19 cellular contexts compared by ENCODE assay signal in genomic region chr1:182087304-182087703, GRCh38. TPM values are rescaled to one million over a fixed set of nuclear protein-coding genes. Genes with fewer than 3 reads are reported as not detected.
DNase-seq lines count a peak whose midpoint lies in the region; FAIRE-seq and TF ChIP-seq lines count a peak whose summit lies in the region.
"Had no signal": no experiment of that assay in that cellular context is flagged by ENCODE, and none has a peak within 500 bp of the region (broad histone marks: within the 10 kb centered on the region; RNA-seq: fewer than 3 reads in every experiment).

No MANE protein-coding gene starts in this region.

- H4K20me1 ChIP-seq in mammary epithelial cell (ENCODE audit: insufficient read depth, low read length) = no peaks in the 10 kb centered on the region

- H3K4me1 ChIP-seq in mammary epithelial cell (ENCODE audit: insufficient read depth, low read length) (peaks cover 22% of the 10 kb centered on the region), endodermal cell (ENCODE audit: control insufficient read depth, insufficient read depth, low read length) (no peaks in the 10 kb centered on the region)

- dilution Hi-C loops in mammary epithelial cell (cut with HindIII; ENCODE audit: low sequenced_read_pairs) = loop anchor here (5.0 to 25.0 kb wide), 5 partner anchors 55 to 697 kb away; partner anchors contain the start of genes NPL and RNASEL

- H3K27me3 Mint-ChIP-seq in MCF 10A (ENCODE audit: insufficient read depth, unreplicated experiment) (no peaks in the 10 kb centered on the region), endodermal cell (ENCODE audit: insufficient read depth) (no peaks in the 10 kb centered on the region)
- no peaks in the 10 kb centered on the region for H3K27me3 Mint-ChIP-seq in T-helper 1 cell treated with Interleukin-12 subunit alpha and Interleukin-12 subunit beta and Interleukin-4 antibody, amounts not matched to agents 30 μg/mL and 1 μg/mL, for 36 hours (ENCODE audit: low read depth)
- H3K27me3 Mint-ChIP-seq: activated naive CD8-positive, alpha-beta T cell treated with anti-CD3 and anti-CD28 coated beads, Interleukin-2, amount 50 U/mL, for 24 hours had no signal

- H3K4me3 ChIP-seq in mammary epithelial cell (replicated peaks in 1 of 3; ENCODE audit: insufficient read depth in 1 of 3, low read depth in 2 of 3, low read length in 3 of 3) = no peak overlapping the region
- no peak overlapping the region for H3K4me3 ChIP-seq in epithelial cell of esophagus (ENCODE audit: low read length)
- H3K4me3 ChIP-seq in endodermal cell (ENCODE audit: low read length) = no peak overlapping the region
- H3K4me3 ChIP-seq: lung, spleen had no signal

- TF ChIP-seq POLR2A in H54 (IDR thresholded peaks at IDR 0.05; ENCODE audit: low read depth, low read length) = no peak
- no peak for TF ChIP-seq POLR2A in GM12892 (IDR thresholded peaks at IDR 0.05; ENCODE audit: low read depth, low read length)

- H3K36me3 Mint-ChIP-seq in MCF 10A (ENCODE audit: insufficient read depth, unreplicated experiment) = no peaks in the 10 kb centered on the region
- no peaks in the 10 kb centered on the region for H3K36me3 Mint-ChIP-seq in T-helper 1 cell treated with Interleukin-12 subunit alpha and Interleukin-12 subunit beta and Interleukin-4 antibody, amounts not matched to agents 30 μg/mL and 1 μg/mL, for 36 hours (ENCODE audit: low read depth)
- H3K36me3 Mint-ChIP-seq in endodermal cell (ENCODE audit: low read depth) = no peaks in the 10 kb centered on the region
- H3K36me3 Mint-ChIP-seq: immature natural killer cell, natural killer cell had no signal

- no peak overlapping the region for H3K4me2 ChIP-seq in mammary epithelial cell (ENCODE audit: insufficient read depth, low read depth, low read length)

- H3K4me1 Mint-ChIP-seq in MCF 10A (ENCODE audit: insufficient read depth, unreplicated experiment) = peaks cover 27% of the 10 kb centered on the region
- peaks cover 48% of the 10 kb centered on the region for H3K4me1 Mint-ChIP-seq in T-helper 1 cell treated with Interleukin-12 subunit alpha and Interleukin-12 subunit beta and Interleukin-4 antibody, amounts not matched to agents 30 μg/mL and 1 μg/mL, for 36 hours (ENCODE audit: low read depth)
- H3K4me1 Mint-ChIP-seq in endodermal cell = peaks cover 15% of the 10 kb centered on the region
- H3K4me1 Mint-ChIP-seq: immature natural killer cell had no signal

- CTCF ChIA-PET in MCF 10A (lab: Yijun Ruan, JAX) (interaction anchor here (0.6 to 14.4 kb wide), 32 partner anchors 9 to 699 kb away, joined by 3 to 450 read pairs (median 4); partner anchors contain the start of genes GLUL, RNASEL and TEDDM1), mammary epithelial cell (lab: Charles Lee; ENCODE audit: low non-redundant PET) (interaction anchor here (0.7 kb wide), 1 partner anchor 56 kb away, joined by 10 read pairs; no protein-coding TSS in a partner anchor)

- no TSS peak for BruUV-seq in MCF 10A (replicated peaks; lab: Mats Ljungman, UMichigan)
- no TSS peak for BruUV-seq in mammary epithelial cell (replicated peaks; lab: Mats Ljungman, UMichigan)

- TF ChIP-seq CTCF in MCF 10A (IDR thresholded peaks at IDR 0.05; ENCODE audit: unreplicated experiment) (no peak), mammary epithelial cell (conservative IDR thresholded peaks at IDR 0.05 in 1 of 2, IDR thresholded peaks at IDR 0.05 in 1 of 2; ENCODE audit: extremely low read depth in 1 of 2, insufficient read depth in 1 of 2, low read depth in 1 of 2, low read length in 2 of 2) (no peak), epithelial cell of esophagus (IDR thresholded peaks at IDR 0.05; ENCODE audit: insufficient read depth, low read depth, low read length, missing control alignments) (no peak), endodermal cell (conservative IDR thresholded peaks at IDR 0.05) (no peak)

- in situ Hi-C loops in mammary epithelial cell (cut with MboI; ENCODE audit: low sequenced_read_pairs in 2 of 2) = loop anchor here (5.0 to 25.0 kb wide), 6 partner anchors 57 to 700 kb away; partner anchors contain the start of genes NPL (in 2 of the 2), RNASEL (in 2 of the 2) and GLUL (in 1 of the 2)

- H3K9me3 ChIP-seq in mammary epithelial cell (replicated peaks; ENCODE audit: insufficient read depth, low read length) (no peaks in the 10 kb centered on the region), endodermal cell (ENCODE audit: control insufficient read depth, low read length) (no peaks in the 10 kb centered on the region)
- H3K9me3 ChIP-seq: spleen had no signal

- no peak overlapping the region for H3K9ac ChIP-seq in mammary epithelial cell (ENCODE audit: insufficient read depth, low read length)
- no peak overlapping the region for H3K9ac ChIP-seq in endodermal cell (ENCODE audit: extremely low read depth, low read length, poor library complexity, severe bottlenecking)

- no peaks in the 10 kb centered on the region for H3K79me2 ChIP-seq in mammary epithelial cell (ENCODE audit: insufficient read depth, low read length)

- peak overlapping the region; percentile 75 for H3K27ac Mint-ChIP-seq in MCF 10A (ENCODE audit: low read depth, unreplicated experiment)
- peak overlapping the region; percentile 84 for H3K27ac Mint-ChIP-seq in T-helper 1 cell treated with Interleukin-12 subunit alpha and Interleukin-12 subunit beta and Interleukin-4 antibody, amounts not matched to agents 30 μg/mL and 1 μg/mL, for 36 hours
- no peak overlapping the region for H3K27ac Mint-ChIP-seq in endodermal cell
- H3K27ac Mint-ChIP-seq: activated naive CD8-positive, alpha-beta T cell treated with anti-CD3 and anti-CD28 coated beads, Interleukin-2, amount 50 U/mL, for 24 hours; immature natural killer cell; natural killer cell; progenitor cell of endocrine pancreas had no signal

- intact Hi-C loops in MCF 10A (cut with micrococcal nuclease) (no loop called here), mammary epithelial cell (cut with micrococcal nuclease) (loop anchor here (5.0 kb wide), 1 partner anchor 215 kb away; no protein-coding TSS in a partner anchor)

- no peaks in the 10 kb centered on the region for H3K27me3 ChIP-seq in mammary epithelial cell (ENCODE audit: insufficient read depth, low read length)
- H3K27me3 ChIP-seq in endodermal cell (ENCODE audit: control insufficient read depth, insufficient read depth, low read length, poor library complexity, severe bottlenecking) = no peaks in the 10 kb centered on the region
- H3K27me3 ChIP-seq: spleen had no signal

- H3K9me3 Mint-ChIP-seq in MCF 10A (ENCODE audit: unreplicated experiment) (no peaks in the 10 kb centered on the region), endodermal cell (no peaks in the 10 kb centered on the region)
- no peaks in the 10 kb centered on the region for H3K9me3 Mint-ChIP-seq in T-helper 1 cell treated with Interleukin-12 subunit alpha and Interleukin-12 subunit beta and Interleukin-4 antibody, amounts not matched to agents 30 μg/mL and 1 μg/mL, for 36 hours
- H3K9me3 Mint-ChIP-seq: activated naive CD8-positive, alpha-beta T cell treated with anti-CD3 and anti-CD28 coated beads, Interleukin-2, amount 50 U/mL, for 24 hours; immature natural killer cell; natural killer cell had no signal

- H2AFZ ChIP-seq in mammary epithelial cell (ENCODE audit: low read depth, low read length) = no peak overlapping the region

- 100% methylated on average over 1 of the region's 2 CpGs for WGBS in mammary epithelial cell (ENCODE audit: low coverage, missing lambda C conversion rate)
- WGBS in endodermal cell (ENCODE audit: insufficient coverage in 1 of 2, insufficient read length in 1 of 2), 2 experiments = 98% methylated on average over 2 of the region's 2 CpGs; no CpG with 5 or more reads in 1 of the 2 experiments

- DNase-seq in MCF 10A (ENCODE audit: unreplicated experiment) (no peak), mammary epithelial cell (no peak), epithelial cell of esophagus (ENCODE audit: low read depth) (peak; percentile 17), H54 (ENCODE audit: insufficient read length, low spot score) (no peak), GM12892 (ENCODE audit: insufficient read length) (no peak), SIG-M5 treated with dmso at 0.1 percent for 504 hours (lab: John Stamatoyannopoulos, UW; ENCODE audit: unreplicated experiment) (no peak), endodermal cell (no peak)
- DNase-seq: activated naive CD8-positive, alpha-beta T cell treated with anti-CD3 and anti-CD28 coated beads, Interleukin-2, amount 50 U/mL, for 24 hours; DMS53; immature natural killer cell; natural killer cell; NCI-H1694 treated with DMSO at 0.1 percent for 48 hours; NCI-H446; spleen had no signal

- FAIRE-seq in H54 (lab: Jason Lieb, UNC) (no peak), GM12892 (lab: Jason Lieb, UNC) (no peak)
- FAIRE-seq: TTC549 had no signal

- H3K27ac ChIP-seq in mammary epithelial cell (ENCODE audit: insufficient read depth, low read depth, low read length) (no peak overlapping the region), endodermal cell (ENCODE audit: low read depth, low read length) (no peak overlapping the region)

- H3K4me3 Mint-ChIP-seq in MCF 10A (ENCODE audit: unreplicated experiment) (no peak overlapping the region), endodermal cell (no peak overlapping the region)
- H3K4me3 Mint-ChIP-seq in T-helper 1 cell treated with Interleukin-12 subunit alpha and Interleukin-12 subunit beta and Interleukin-4 antibody, amounts not matched to agents 30 μg/mL and 1 μg/mL, for 36 hours = peak overlapping the region; percentile 49
- H3K4me3 Mint-ChIP-seq: activated naive CD8-positive, alpha-beta T cell treated with anti-CD3 and anti-CD28 coated beads, Interleukin-2, amount 50 U/mL, for 24 hours; immature natural killer cell; natural killer cell had no signal

- POLR2A ChIA-PET in MCF 10A (lab: Yijun Ruan, JAX) = interaction anchor here (0.6 to 5.9 kb wide), 23 partner anchors 15 to 695 kb away, joined by 3 to 112 read pairs (median 6); partner anchors contain the start of genes GLUL, RNASEL and TEDDM1

- no peaks in the 10 kb centered on the region for H3K36me3 ChIP-seq in mammary epithelial cell (ENCODE audit: insufficient read depth, low read length)
- H3K36me3 ChIP-seq in endodermal cell (ENCODE audit: control insufficient read depth, insufficient read depth, low read length) = no peaks in the 10 kb centered on the region
- H3K36me3 ChIP-seq: spleen had no signal

RNA-seq across cellular contexts. Expression of gene ZNF648, which starts 25.8 kb away (rescaled TPM):
- total RNA-seq in MCF 10A (2022) = not detected in 2 replicates
- total RNA-seq in mammary epithelial cell = 1 to 10 TPM in 1 of 2 donors, under 1 TPM in 1; 0.07 to 1.3 TPM
- 0.02 TPM for polyA plus RNA-seq in mammary epithelial cell
- 1.0 TPM for polyA minus RNA-seq in mammary epithelial cell
- polyA plus RNA-seq in GM12892 (2012; ENCODE audit: missing spikeins) = not detected
- total RNA-seq in endodermal cell = under 1 TPM in 1 of 2 donors, not detected in 1; 0.29 TPM
- 0.11 TPM for polyA plus RNA-seq in endodermal cell (2013, experiment 1 of 2)
- 0.25 TPM for polyA plus RNA-seq in endodermal cell (2013, experiment 2 of 2)
- total RNA-seq: cardiac septum, natural killer cell had no signal
- polyA plus RNA-seq: immature natural killer cell, spleen had no signal
